ENCODE assay signal across 10 cellular contexts in genomic region chr20:16220826-16221225, GRCh38.
"Had no signal": no experiment of that assay in that cellular context is flagged by ENCODE, and none has a peak within 500 bp of the region (broad histone marks: within the 10 kb centered on the region; RNA-seq: fewer than 3 reads in every experiment).

No MANE protein-coding gene starts in this region.

- H3K9me3 ChIP-seq: HAP-1 had no signal

- H3K36me3 ChIP-seq: HAP-1 had no signal

- H3K4me2 ChIP-seq: GM23338, KMS-11 had no signal

- H3K4me3 ChIP-seq: GM23338, HAP-1 had no signal

- H3K4me1 ChIP-seq: HAP-1 had no signal

- H2AFZ ChIP-seq: GM23338 had no signal

- H3K4me3 Mint-ChIP-seq: GM23338, HFFc6 had no signal

- H3K4me1 Mint-ChIP-seq: GM23338 had no signal

- H3K9ac ChIP-seq: KMS-11 had no signal

- H3K27ac Mint-ChIP-seq: GM23338, HFFc6 had no signal

- H3K27ac ChIP-seq: HL-60, KMS-11 had no signal

- ATAC-seq: GM23338, HCT116 had no signal

- DNase-seq: H7, HFFc6, IMR-90, Kasumi-1, KBM-7 had no signal
